Comparison of ENCODE assay signal across 20 cellular contexts in the genomic region with DNA sequence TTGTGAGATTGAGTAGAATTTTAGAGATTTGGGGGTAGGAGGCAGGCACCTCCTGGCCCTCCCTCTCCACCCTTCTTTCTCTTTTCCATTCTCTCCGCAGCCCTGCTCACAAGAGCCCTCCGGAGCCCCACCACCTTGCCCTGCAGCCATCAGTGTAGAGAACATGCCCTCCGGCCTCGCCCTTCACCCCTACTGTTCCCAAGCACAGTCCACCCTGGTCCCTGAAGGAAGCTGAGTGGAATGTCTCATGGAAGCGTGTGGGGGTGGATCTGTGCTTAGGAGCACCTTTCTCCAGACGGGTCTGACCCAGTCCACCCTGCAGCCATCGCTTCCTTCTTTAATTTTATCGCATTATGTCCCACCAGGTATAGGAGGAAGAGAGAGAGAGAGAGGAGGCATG.
DNase-seq lines count a peak whose midpoint lies in the region; ATAC-seq and TF ChIP-seq lines count a peak whose summit lies in the region.
"Had no signal": no experiment of that assay in that cellular context is flagged by ENCODE, and none has a peak within 500 bp of the region (broad histone marks: within the 10 kb centered on the region; RNA-seq: fewer than 3 reads in every experiment).

No MANE protein-coding gene starts in this region.

- H3K27me3 Mint-ChIP-seq in activated naive CD8-positive, alpha-beta T cell, result peaks cover 31% of the 10 kb centered on the region
- peaks cover 47% of the 10 kb centered on the region for H3K27me3 Mint-ChIP-seq in activated naive CD8-positive, alpha-beta T cell treated with anti-CD3 and anti-CD28 coated beads for 36 hours
- H3K27me3 Mint-ChIP-seq in chondrocyte (ENCODE audit: low read depth) (peaks cover 9% of the 10 kb centered on the region), nephron progenitor cell (ENCODE audit: low read depth, poor library complexity) (peaks cover 34% of the 10 kb centered on the region)

- no peaks in the 10 kb centered on the region for H3K9me3 Mint-ChIP-seq in activated naive CD8-positive, alpha-beta T cell (ENCODE audit: low read depth)
- no peaks in the 10 kb centered on the region for H3K9me3 Mint-ChIP-seq in activated naive CD8-positive, alpha-beta T cell treated with anti-CD3 and anti-CD28 coated beads for 36 hours
- no peaks in the 10 kb centered on the region for H3K9me3 Mint-ChIP-seq in chondrocyte (ENCODE audit: low read depth)
- no peaks in the 10 kb centered on the region for H3K9me3 Mint-ChIP-seq in nephron progenitor cell
- H3K9me3 Mint-ChIP-seq: CD4-positive, alpha-beta memory T cell; immature natural killer cell; memory B cell; T-helper 1 cell treated with Interleukin-12 subunit alpha and Interleukin-12 subunit beta and Interleukin-4 antibody, amounts not matched to agents 30 μg/mL and 1 μg/mL, for 36 hours had no signal

- peaks cover 2% of the 10 kb centered on the region for H3K4me1 Mint-ChIP-seq in activated naive CD8-positive, alpha-beta T cell (ENCODE audit: low read depth)
- no peaks in the 10 kb centered on the region for H3K4me1 Mint-ChIP-seq in activated naive CD8-positive, alpha-beta T cell treated with anti-CD3 and anti-CD28 coated beads for 36 hours
- peaks cover 2% of the 10 kb centered on the region for H3K4me1 Mint-ChIP-seq in chondrocyte (ENCODE audit: low read depth)
- peaks cover 20% of the 10 kb centered on the region for H3K4me1 Mint-ChIP-seq in nephron progenitor cell
- H3K4me1 Mint-ChIP-seq: immature natural killer cell had no signal

- no peaks in the 10 kb centered on the region for H3K4me1 ChIP-seq in upper lobe of right lung
- H3K4me1 ChIP-seq: breast epithelium had no signal

- H3K4me3 ChIP-seq in upper lobe of right lung, result no peak overlapping the region
- H3K4me3 ChIP-seq: MG63 had no signal

- intact Hi-C loops in upper lobe of right lung (cut with DNase I), result loop anchor here (10.0 kb wide), 1 partner anchor 268 kb away; the partner anchor contains the start of gene NSG2

- peak overlapping the region; percentile 69 for H3K4me3 Mint-ChIP-seq in activated naive CD8-positive, alpha-beta T cell
- H3K4me3 Mint-ChIP-seq in activated naive CD8-positive, alpha-beta T cell treated with anti-CD3 and anti-CD28 coated beads for 36 hours, result no peak overlapping the region
- peak overlapping the region; percentile 38 for H3K4me3 Mint-ChIP-seq in chondrocyte (ENCODE audit: unreplicated experiment)
- H3K4me3 Mint-ChIP-seq in nephron progenitor cell, result peak overlapping the region; percentile 56
- H3K4me3 Mint-ChIP-seq: memory B cell; T-helper 1 cell treated with Interleukin-12 subunit alpha and Interleukin-12 subunit beta and Interleukin-4 antibody, amounts not matched to agents 30 μg/mL and 1 μg/mL, for 36 hours had no signal

- TF ChIP-seq CTCF in chondrocyte (IDR thresholded peaks at IDR 0.05) (no peak), nephron progenitor cell (IDR thresholded peaks at IDR 0.05) (no peak), upper lobe of right lung (IDR thresholded peaks at IDR 0.05) (no peak)

- no peak for ATAC-seq in upper lobe of right lung
- no peak for ATAC-seq in HG03280 (IDR thresholded peaks at IDR 0.05; ENCODE audit: unreplicated experiment)

- no peaks in the 10 kb centered on the region for H3K9me3 ChIP-seq in upper lobe of right lung
- H3K9me3 ChIP-seq: breast epithelium, left lung, MG63, tibial nerve had no signal

- no peaks in the 10 kb centered on the region for H3K36me3 ChIP-seq in upper lobe of right lung
- H3K36me3 ChIP-seq: breast epithelium, left lung, MG63, tibial nerve, WERI-Rb-1 had no signal

- H3K27ac Mint-ChIP-seq in activated naive CD8-positive, alpha-beta T cell, result no peak overlapping the region
- no peak overlapping the region for H3K27ac Mint-ChIP-seq in activated naive CD8-positive, alpha-beta T cell treated with anti-CD3 and anti-CD28 coated beads for 36 hours
- H3K27ac Mint-ChIP-seq in chondrocyte (ENCODE audit: unreplicated experiment), result no peak overlapping the region
- H3K27ac Mint-ChIP-seq in nephron progenitor cell, result no peak overlapping the region
- H3K27ac Mint-ChIP-seq: CD4-positive, alpha-beta memory T cell; immature natural killer cell; memory B cell; T-helper 1 cell treated with Interleukin-12 subunit alpha and Interleukin-12 subunit beta and Interleukin-4 antibody, amounts not matched to agents 30 μg/mL and 1 μg/mL, for 36 hours had no signal

- no peak for DNase-seq in activated naive CD8-positive, alpha-beta T cell treated with anti-CD3 and anti-CD28 coated beads for 36 hours
- no peak for DNase-seq in chondrocyte (ENCODE audit: low spot score)
- no peak for DNase-seq in nephron progenitor cell
- peak; percentile 46 for DNase-seq in upper lobe of right lung
- DNase-seq in activated CD4-positive, alpha-beta T cell treated with anti-CD3 and anti-CD28 coated beads, Interleukin-2, amount 50 U/mL, for 4 hours, result no peak
- no peak for DNase-seq in globus pallidus (ENCODE audit: low spot score)
- DNase-seq: amniotic stem cell had no signal

- peaks cover 21% of the 10 kb centered on the region for H3K27me3 ChIP-seq in upper lobe of right lung
- H3K27me3 ChIP-seq: breast epithelium had no signal

- H3K27ac ChIP-seq in upper lobe of right lung, result no peak overlapping the region
- H3K27ac ChIP-seq: breast epithelium, HL-60, KMS-11, left lung, tibial nerve, WERI-Rb-1 had no signal

- no peaks in the 10 kb centered on the region for H3K36me3 Mint-ChIP-seq in activated naive CD8-positive, alpha-beta T cell
- no peaks in the 10 kb centered on the region for H3K36me3 Mint-ChIP-seq in activated naive CD8-positive, alpha-beta T cell treated with anti-CD3 and anti-CD28 coated beads for 36 hours
- no peaks in the 10 kb centered on the region for H3K36me3 Mint-ChIP-seq in chondrocyte (ENCODE audit: low read depth)
- no peaks in the 10 kb centered on the region for H3K36me3 Mint-ChIP-seq in nephron progenitor cell (ENCODE audit: low read depth)
- H3K36me3 Mint-ChIP-seq: CD4-positive, alpha-beta memory T cell; immature natural killer cell had no signal
